In genomic region chr17:22695228-22695619, GRCh38 we compare ENCODE assay signal across 1 cellular context.
TF ChIP-seq lines count a peak whose summit lies in the region.

No MANE protein-coding gene starts in this region.

TF ChIP-seq in SK-N-SH, 30 proteins besides CTCF, POLR2A, EP300 and RAD21 (continued from another document):
- TF ChIP-seq MEF2A (IDR thresholded peaks at IDR 0.05; ENCODE audit: borderline replicate concordance, low read depth), result no peak
- no peak for TF ChIP-seq FOSL2 (IDR thresholded peaks at IDR 0.05; ENCODE audit: borderline replicate concordance, low read depth)
- TF ChIP-seq, protein P1, sequence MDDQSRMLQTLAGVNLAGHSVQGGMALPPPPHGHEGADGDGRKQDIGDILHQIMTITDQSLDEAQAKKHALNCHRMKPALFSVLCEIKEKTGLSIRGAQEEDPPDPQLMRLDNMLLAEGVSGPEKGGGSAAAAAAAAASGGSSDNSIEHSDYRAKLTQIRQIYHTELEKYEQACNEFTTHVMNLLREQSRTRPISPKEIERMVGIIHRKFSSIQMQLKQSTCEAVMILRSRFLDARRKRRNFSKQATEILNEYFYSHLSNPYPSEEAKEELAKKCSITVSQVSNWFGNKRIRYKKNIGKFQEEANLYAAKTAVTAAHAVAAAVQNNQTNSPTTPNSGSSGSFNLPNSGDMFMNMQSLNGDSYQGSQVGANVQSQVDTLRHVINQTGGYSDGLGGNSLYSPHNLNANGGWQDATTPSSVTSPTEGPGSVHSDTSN (IDR thresholded peaks at IDR 0.05), result no peak
- no peak for TF ChIP-seq FOXJ3 (CRISPR knock-in tag; IDR thresholded peaks at IDR 0.05)
